ENCODE assay signal across 34 cellular contexts in genomic region chr1:209213989-209214388, GRCh38.
"Had no signal": no experiment of that assay in that cellular context is flagged by ENCODE, and none has a peak within 500 bp of the region (broad histone marks: within the 10 kb centered on the region; RNA-seq: fewer than 3 reads in every experiment).

No MANE protein-coding gene starts in this region.

- H3K4me3 ChIP-seq: MG63 had no signal

- H3K36me3 ChIP-seq: MG63 had no signal

- DNase-seq: Karpas-422, Kasumi-1, MG63, MM.1S, MV-4-11, NCI-H1048, NCI-H1092, NCI-H1092 treated with DMSO at 0.1 percent for 48 hours, NCI-H1105, NCI-H1105 treated with DMSO at 0.1 percent for 48 hours, NCI-H1417, NCI-H1417 treated with DMSO at 0.1 percent for 48 hours, NCI-H1436, NCI-H1436 treated with DMSO at 0.1 percent for 48 hours, NCI-H146, NCI-H1694, NCI-H1694 treated with DMSO at 0.1 percent for 48 hours, NCI-H187, NCI-H187 treated with DMSO at 0.1 percent for 48 hours, NCI-H1930, NCI-H2029, NCI-H2029 treated with DMSO at 0.1 percent for 48 hours, NCI-H2081, NCI-H2081 treated with DMSO at 0.1 percent for 48 hours, NCI-H2107, NCI-H2171, NCI-H2171 treated with DMSO at 0.1 percent for 48 hours, NCI-H2227 treated with DMSO at 0.1 percent for 48 hours, NCI-H226, NCI-H345, NCI-H446, NCI-H446 treated with DMSO at 0.1 percent for 48 hours, NCI-H510A, NCI-H510A treated with DMSO at 0.1 percent for 48 hours had no signal

- H3K9me3 ChIP-seq: MG63 had no signal
